ENCODE assay signal across 7 cellular contexts in genomic region chr4:82562553-82562854, GRCh38. TPM values are rescaled to one million over a fixed set of nuclear protein-coding genes. Genes with fewer than 3 reads are reported as not detected.
DNase-seq lines count a peak whose midpoint lies in the region; ATAC-seq and TF ChIP-seq lines count a peak whose summit lies in the region.

No MANE protein-coding gene starts in this region.

- CTCF ChIA-PET in Calu3 (lab: Charles Lee) = no interaction called here

- DNase-seq in Calu3 (no peak), SIG-M5 (lab: John Stamatoyannopoulos, UW) (no peak), globus pallidus (ENCODE audit: low spot score) (no peak)

- H3K4me3 ChIP-seq in Loucy (ENCODE audit: low read length, poor library complexity, severe bottlenecking) (peak overlapping the region; percentile 77), ectodermal cell (ENCODE audit: insufficient read depth, low read depth, low read length) (peak overlapping the region; percentile 58), neural cell (ENCODE audit: low read length) (peak overlapping the region; percentile 65)

- H4K20me1 ChIP-seq in Loucy (ENCODE audit: insufficient read depth, low read length, poor library complexity, severe bottlenecking) (no peaks in the 10 kb centered on the region), neural cell (ENCODE audit: insufficient read depth) (no peaks in the 10 kb centered on the region)

- H3K9ac ChIP-seq in Loucy (ENCODE audit: low read depth, low read length, poor library complexity, severe bottlenecking) = peak overlapping the region; percentile 65
- H3K9ac ChIP-seq in neural cell (ENCODE audit: low read length) = no peak overlapping the region

- intact Hi-C loops in Calu3 (cut with micrococcal nuclease; ENCODE audit: unreplicated experiment) = no loop called here

- no peak for TF ChIP-seq RAD21 in neural cell (conservative IDR thresholded peaks at IDR 0.05)

- no peak for ATAC-seq in GM18909 (IDR thresholded peaks at IDR 0.05; ENCODE audit: poor library complexity, unreplicated experiment)

- H3K79me2 ChIP-seq in Loucy (ENCODE audit: insufficient read depth, low read length) = no peaks in the 10 kb centered on the region
- no peaks in the 10 kb centered on the region for H3K79me2 ChIP-seq in neural cell (replicated peaks; ENCODE audit: insufficient read depth, low read length)

- BruUV-seq in Calu3 (replicated peaks; lab: Mats Ljungman, UMichigan) = no TSS peak

- H3K4me1 ChIP-seq in Loucy (ENCODE audit: insufficient read depth, low read length, poor library complexity, severe bottlenecking) (peaks cover 11% of the 10 kb centered on the region), ectodermal cell (ENCODE audit: control insufficient read depth, insufficient read depth, low read length) (peaks cover 7% of the 10 kb centered on the region)

- peaks cover 14% of the 10 kb centered on the region for H3K36me3 Mint-ChIP-seq in Calu3 (ENCODE audit: insufficient read depth, unreplicated experiment)

- TF ChIP-seq CTCF in Calu3 (IDR thresholded peaks at IDR 0.05; ENCODE audit: unreplicated experiment) (no peak), Loucy (conservative IDR thresholded peaks at IDR 0.05; ENCODE audit: low read length) (peak; percentile 19; the same call in 1 of the 2 replicates), neural cell (IDR thresholded peaks at IDR 0.05; ENCODE audit: poor library complexity, severe bottlenecking) (no peak)

- H3K4me3 Mint-ChIP-seq in Calu3 (ENCODE audit: low read depth, unreplicated experiment) = peak overlapping the region; percentile 69

- no peak overlapping the region for H3K27ac ChIP-seq in ectodermal cell (ENCODE audit: insufficient read depth, low read depth, low read length, poor library complexity, severe bottlenecking)
- no peak overlapping the region for H3K27ac ChIP-seq in neural cell (ENCODE audit: low read length)

- TF ChIP-seq EP300 in neural cell (conservative IDR thresholded peaks at IDR 0.05; ENCODE audit: poor library complexity, severe bottlenecking) = no peak

- H3K9me3 ChIP-seq in Loucy (ENCODE audit: insufficient read depth, low read depth, low read length) (no peaks in the 10 kb centered on the region), ectodermal cell (ENCODE audit: control insufficient read depth, low read length) (no peaks in the 10 kb centered on the region), neural cell (ENCODE audit: low read length) (no peaks in the 10 kb centered on the region)

- H3F3A ChIP-seq in Loucy (ENCODE audit: low read depth) (no peaks in the 10 kb centered on the region), neural cell (ENCODE audit: insufficient read depth, low read length, poor library complexity, severe bottlenecking) (no peaks in the 10 kb centered on the region)

- H2AFZ ChIP-seq in Loucy (ENCODE audit: low read length) (peak overlapping the region; percentile 99), neural cell (ENCODE audit: low read depth, low read length) (no peak overlapping the region)

- H3K9me3 Mint-ChIP-seq in Calu3 (ENCODE audit: low read depth, unreplicated experiment) = no peaks in the 10 kb centered on the region

- H3K4me2 ChIP-seq in Loucy (ENCODE audit: low read depth, low read length, poor library complexity, severe bottlenecking) = peak overlapping the region; percentile 94
- no peak overlapping the region for H3K4me2 ChIP-seq in neural cell (ENCODE audit: low read length)

- no peaks in the 10 kb centered on the region for H3K36me3 ChIP-seq in Loucy (ENCODE audit: insufficient read depth, low read length)
- no peaks in the 10 kb centered on the region for H3K36me3 ChIP-seq in ectodermal cell (ENCODE audit: control insufficient read depth, insufficient read depth, low read length)
- no peaks in the 10 kb centered on the region for H3K36me3 ChIP-seq in neural cell (ENCODE audit: insufficient read depth, low read length)

- H3K27ac Mint-ChIP-seq in Calu3 (ENCODE audit: unreplicated experiment) = peak overlapping the region; percentile 12

- no peaks in the 10 kb centered on the region for H3K27me3 ChIP-seq in Loucy (ENCODE audit: insufficient read depth, low read length, poor library complexity, severe bottlenecking)
- H3K27me3 ChIP-seq in ectodermal cell (ENCODE audit: control insufficient read depth, insufficient read depth, low read length, poor library complexity, severe bottlenecking) = peaks cover 18% of the 10 kb centered on the region
- peaks cover 14% of the 10 kb centered on the region for H3K27me3 ChIP-seq in neural cell (ENCODE audit: insufficient read depth, low read depth, low read length)

- no peaks in the 10 kb centered on the region for H3K4me1 Mint-ChIP-seq in Calu3 (ENCODE audit: low read depth, unreplicated experiment)

- no peaks in the 10 kb centered on the region for H3K9me2 ChIP-seq in Loucy (replicated peaks; ENCODE audit: low read depth, low read length)
- no peaks in the 10 kb centered on the region for H3K9me2 ChIP-seq in neural cell (ENCODE audit: insufficient read depth, low read length)

- 74 to 80% methylated on average over 5 of the region's 5 CpGs for WGBS in ectodermal cell, 2 experiments

- H3K27me3 Mint-ChIP-seq in Calu3 (ENCODE audit: unreplicated experiment) = peaks cover 18% of the 10 kb centered on the region

TF ChIP-seq in neural cell, 6 proteins besides CTCF, POLR2A, EP300 and RAD21:
- TF ChIP-seq EZH2 (IDR thresholded peaks at IDR 0.05; ENCODE audit: borderline replicate concordance, insufficient read depth, low read length, poor library complexity, severe bottlenecking) (no peak), SMC3 (conservative IDR thresholded peaks at IDR 0.05; ENCODE audit: poor library complexity) (no peak), POLR2AphosphoS5 (IDR thresholded peaks at IDR 0.05) (no peak), MXI1 (conservative IDR thresholded peaks at IDR 0.05; ENCODE audit: poor library complexity, severe bottlenecking) (no peak), TAF1 (IDR thresholded peaks at IDR 0.05; ENCODE audit: low read depth) (no peak), REST (IDR thresholded peaks at IDR 0.05; ENCODE audit: borderline replicate concordance) (no peak)
TF ChIP-seq in neural cell: peak in this region for 0.

RNA-seq across cellular contexts. Expression of gene TMEM150C, which starts 0.7 kb away (rescaled TPM):
- 0.98 and 1.4 TPM in 2 replicates for total RNA-seq in Calu3 (2022)
- polyA plus RNA-seq in ectodermal cell (2013, experiment 1 of 4) = 5.1 TPM
- 4.0 TPM for polyA plus RNA-seq in ectodermal cell (2013, experiment 2 of 4)
- polyA plus RNA-seq in ectodermal cell (2013, experiment 3 of 4) = 4.4 TPM
- polyA plus RNA-seq in ectodermal cell (2013, experiment 4 of 4) = 5.2 TPM
- 4.1 and 4.9 TPM in 2 replicates for polyA plus RNA-seq in neural cell
- 5.0 and 8.3 TPM in 2 replicates for polyA minus RNA-seq in neural cell
